In genomic region chrX:54529559-54530357, GRCh38 we compare ENCODE assay signal across 8 cellular contexts. TPM values are rescaled to one million over a fixed set of nuclear protein-coding genes. Genes with fewer than 3 reads are reported as not detected.
DNase-seq lines count a peak whose midpoint lies in the region; ATAC-seq and TF ChIP-seq lines count a peak whose summit lies in the region.

Gene GNL3L (plus strand): TSS chrX:54530219. CDS start chrX:54532567, 2,348 bp downstream.

- DNase-seq in GM12865 (ENCODE audit: low read depth) = peak; percentile 94
- peak; percentile 87 to 94 (median 87) for DNase-seq in NCI-H1417 (lab: John Stamatoyannopoulos, UW)
- DNase-seq in activated naive CD8-positive, alpha-beta T cell treated with anti-CD3 and anti-CD28 coated beads, Interleukin-2, amount 10 ng/mL, durations not matched to agents 7 days and 5 days = peak; percentile 80
- DNase-seq in Right ventricle myocardium superior = peak; percentile 94
- DNase-seq in tibial artery = peak; percentile 87 to 94

- H3K9me3 Mint-ChIP-seq in activated naive CD8-positive, alpha-beta T cell treated with anti-CD3 and anti-CD28 coated beads, Interleukin-2, amount 10 ng/mL, durations not matched to agents 7 days and 5 days = peaks cover 6% of the 10 kb centered on the region

- H3K4me1 Mint-ChIP-seq in activated naive CD8-positive, alpha-beta T cell treated with anti-CD3 and anti-CD28 coated beads, Interleukin-2, amount 10 ng/mL, durations not matched to agents 7 days and 5 days = peaks cover 21% of the 10 kb centered on the region

- H4K20me1 ChIP-seq in SU-DHL-6 (ENCODE audit: low read depth, low read length) = no peaks in the 10 kb centered on the region

- TF ChIP-seq CTCF in GM12865 (IDR thresholded peaks at IDR 0.05; ENCODE audit: insufficient read depth, low read depth, low read length, missing control alignments) = no peak
- TF ChIP-seq CTCF in SU-DHL-6 (IDR thresholded peaks at IDR 0.05; ENCODE audit: insufficient read depth, low read length, poor library complexity, severe bottlenecking) = no peak
- TF ChIP-seq CTCF in parathyroid adenoma (IDR thresholded peaks at IDR 0.05) = no peak
- TF ChIP-seq CTCF in tibial artery (IDR thresholded peaks at IDR 0.05) = no peak

- H3K4me1 ChIP-seq in parathyroid adenoma (no peaks in the 10 kb centered on the region), tibial artery (peaks cover 0 to 26% (median 13%) of the 10 kb centered on the region in 4 donors)

- H3K9ac ChIP-seq in SU-DHL-6 (ENCODE audit: low read length) (peak within 1 kb of the TSS; percentile 87), parathyroid adenoma (no peak within 1 kb of the TSS)

- peaks cover 20% of the 10 kb centered on the region for H3K36me3 Mint-ChIP-seq in activated naive CD8-positive, alpha-beta T cell treated with anti-CD3 and anti-CD28 coated beads, Interleukin-2, amount 10 ng/mL, durations not matched to agents 7 days and 5 days

- no peaks in the 10 kb centered on the region for H3K9me3 ChIP-seq in SU-DHL-6 (ENCODE audit: insufficient read depth, low read length)
- H3K9me3 ChIP-seq in parathyroid adenoma (ENCODE audit: control insufficient read depth, low read length) = no peaks in the 10 kb centered on the region
- H3K9me3 ChIP-seq in tibial artery = no peaks in the 10 kb centered on the region

- POLR2A ChIA-PET in activated naive CD8-positive, alpha-beta T cell treated with anti-CD3 and anti-CD28 coated beads, Interleukin-2, amount 10 ng/mL, durations not matched to agents 7 days and 5 days (lab: Charles Lee) = interaction anchor here (0.8 to 1.6 kb wide), 4 partner anchors 90 to 485 kb away, joined by 3 to 9 read pairs (median 4); partner anchors contain the start of genes APEX2, PHF8 and TSR2

- intact Hi-C loops in Right ventricle myocardium superior (cut with DNase I) (no loop called here), tibial artery (cut with DNase I; ENCODE audit: low total_unique reads) (no loop called here)

- H3K36me3 ChIP-seq in SU-DHL-6 (ENCODE audit: low read length) (no peaks in the 10 kb centered on the region), parathyroid adenoma (ENCODE audit: control insufficient read depth, insufficient read depth, low read length) (no peaks in the 10 kb centered on the region), tibial artery (no peaks in the 10 kb centered on the region)

- ATAC-seq in HG02759 (IDR thresholded peaks at IDR 0.05; ENCODE audit: unreplicated experiment) (peak; percentile 90), Right ventricle myocardium superior (ENCODE audit: poor library complexity) (peak; percentile 97)
- peak; percentile 83 for ATAC-seq in activated naive CD8-positive, alpha-beta T cell treated with anti-CD3 and anti-CD28 coated beads, Interleukin-2, amount 10 ng/mL, durations not matched to agents 7 days and 5 days (ENCODE audit: low read depth)

- H2AFZ ChIP-seq in SU-DHL-6 (ENCODE audit: low read depth, low read length, severe bottlenecking) = peak within 1 kb of the TSS; percentile 86
- H2AFZ ChIP-seq in parathyroid adenoma = peak within 1 kb of the TSS; percentile 86

- no peaks in the 10 kb centered on the region for H3F3A ChIP-seq in SU-DHL-6 (ENCODE audit: insufficient read depth)

- H3K27ac Mint-ChIP-seq in activated naive CD8-positive, alpha-beta T cell treated with anti-CD3 and anti-CD28 coated beads, Interleukin-2, amount 10 ng/mL, durations not matched to agents 7 days and 5 days = peak within 1 kb of the TSS; percentile 96

- H3K27me3 Mint-ChIP-seq in activated naive CD8-positive, alpha-beta T cell treated with anti-CD3 and anti-CD28 coated beads, Interleukin-2, amount 10 ng/mL, durations not matched to agents 7 days and 5 days = no peaks in the 10 kb centered on the region

- no peaks in the 10 kb centered on the region for H3K27me3 ChIP-seq in SU-DHL-6 (ENCODE audit: low read length)
- no peaks in the 10 kb centered on the region for H3K27me3 ChIP-seq in parathyroid adenoma (ENCODE audit: control insufficient read depth, insufficient read depth, low read length)
- H3K27me3 ChIP-seq in tibial artery = no peaks in the 10 kb centered on the region

- H3K4me3 Mint-ChIP-seq in activated naive CD8-positive, alpha-beta T cell treated with anti-CD3 and anti-CD28 coated beads, Interleukin-2, amount 10 ng/mL, durations not matched to agents 7 days and 5 days = peak within 1 kb of the TSS; percentile 93

- H3K4me2 ChIP-seq in SU-DHL-6 (ENCODE audit: low read depth, low read length, poor library complexity, severe bottlenecking) (peak within 1 kb of the TSS; percentile 82), parathyroid adenoma (ENCODE audit: low read length) (peak within 1 kb of the TSS; percentile 78)

- H3K27ac ChIP-seq in SU-DHL-6 (ENCODE audit: low read depth, low read length) = peak within 1 kb of the TSS; percentile 68
- peak within 1 kb of the TSS; percentile 93 for H3K27ac ChIP-seq in parathyroid adenoma
- peak within 1 kb of the TSS; percentile 71 to 78 for H3K27ac ChIP-seq in tibial artery

- H3K79me2 ChIP-seq in SU-DHL-6 (ENCODE audit: insufficient read depth, low read length) (peaks cover 45% of the 10 kb centered on the region), parathyroid adenoma (no peaks in the 10 kb centered on the region)

- no peaks in the 10 kb centered on the region for H3K9me2 ChIP-seq in SU-DHL-6 (replicated peaks; ENCODE audit: insufficient read depth, low read length)

- H3K4me3 ChIP-seq in GM12865 (ENCODE audit: low read depth, low read length) = peak within 1 kb of the TSS; percentile 67
- peak within 1 kb of the TSS; percentile 63 for H3K4me3 ChIP-seq in SU-DHL-6 (ENCODE audit: insufficient read depth, low read length, poor library complexity, severe bottlenecking)
- H3K4me3 ChIP-seq in parathyroid adenoma (ENCODE audit: low read depth, low read length) = peak within 1 kb of the TSS; percentile 82
- H3K4me3 ChIP-seq in tibial artery = peak within 1 kb of the TSS; percentile 67 to 74

RNA-seq across cellular contexts. Expression of gene GNL3L, which starts in this region (rescaled TPM):
- 10 to 100 TPM; 43.7 to 44.5 TPM for total RNA-seq in activated naive CD8-positive, alpha-beta T cell treated with anti-CD3 and anti-CD28 coated beads, Interleukin-2, amount 10 ng/mL, durations not matched to agents 7 days and 5 days
- 25.5 TPM for total RNA-seq in Right ventricle myocardium superior

Comparison
In these comparisons a context has a peak if more than half of its experiments do, and no peak if none do; other contexts are left out.
1. Peak in every context shown above with its lines: DNase-seq, ATAC-seq, H3K4me3 ChIP-seq and H3K27ac ChIP-seq.